In genomic region chr15:68790910-68791309, GRCh38 we compare ENCODE assay signal across 13 cellular contexts. TPM values are rescaled to one million over a fixed set of nuclear protein-coding genes. Genes with fewer than 3 reads are reported as not detected.
A peak's percentile ranks its signal among the peaks of the same experiment; 100 is the strongest.
DNase-seq lines count a peak whose midpoint lies in the region; ATAC-seq and TF ChIP-seq lines count a peak whose summit lies in the region.
"Had no signal": no experiment of that assay in that cellular context is flagged by ENCODE, and none has a peak within 500 bp of the region (broad histone marks: within the 10 kb centered on the region; RNA-seq: fewer than 3 reads in every experiment).

No MANE protein-coding gene starts in this region.

- TF ChIP-seq POLR2A in heart left ventricle (IDR thresholded peaks at IDR 0.05): no peak

- 94 to 100% (median 98%) methylated on average over 2 of the region's 2 CpGs for WGBS in heart left ventricle, 4 donors
- 100% methylated on average over 1 to 2 of the region's 2 CpGs for WGBS in mesodermal cell (ENCODE audit: insufficient coverage in 2 of 2), 2 experiments

- peak overlapping the region; percentile 91 for H3K27ac Mint-ChIP-seq in activated T-helper 17 cell treated with anti-CD3 and anti-CD28 coated beads, Interleukin-2, amount 50 U/mL, for 72 hours

- peak overlapping the region; percentile 63 for H3K4me3 Mint-ChIP-seq in activated T-helper 17 cell treated with anti-CD3 and anti-CD28 coated beads, Interleukin-2, amount 50 U/mL, for 72 hours

- peak overlapping the region in 9 of 12 donors; percentile 5 to 92 (median 65) for H3K27ac ChIP-seq in heart left ventricle
- peak overlapping the region; percentile 62 for H3K27ac ChIP-seq in mesodermal cell (ENCODE audit: low read depth, low read length, severe bottlenecking)
- H3K27ac ChIP-seq in upper lobe of right lung: peak overlapping the region; percentile 71
- H3K27ac ChIP-seq: GM23248, psoas muscle had no signal

- no peak for ATAC-seq in heart left ventricle
- ATAC-seq in Right ventricle myocardium inferior: no peak
- no peak for ATAC-seq in activated T-helper 17 cell treated with anti-CD3 and anti-CD28 coated beads, Interleukin-2, amount 50 U/mL, for 72 hours (replicated peaks)
- ATAC-seq in upper lobe of right lung: no peak
- no peak for ATAC-seq in HG03175 (IDR thresholded peaks at IDR 0.05; ENCODE audit: unreplicated experiment)
- ATAC-seq: psoas muscle had no signal

- H3K9me3 Mint-ChIP-seq in activated T-helper 17 cell treated with anti-CD3 and anti-CD28 coated beads, Interleukin-2, amount 50 U/mL, for 72 hours: no peaks in the 10 kb centered on the region

- no peaks in the 10 kb centered on the region for H3K27me3 Mint-ChIP-seq in activated T-helper 17 cell treated with anti-CD3 and anti-CD28 coated beads, Interleukin-2, amount 50 U/mL, for 72 hours

- intact Hi-C loops in heart left ventricle (cut with DNase I) (loop anchor here in 1 of 10 donors (10.0 kb wide), 1 partner anchor 86 kb away; no protein-coding TSS in a partner anchor), Right ventricle myocardium inferior (cut with DNase I) (no loop called here), upper lobe of right lung (cut with DNase I) (no loop called here)

- H3K27me3 ChIP-seq in heart left ventricle (no peaks in the 10 kb centered on the region), upper lobe of right lung (no peaks in the 10 kb centered on the region)
- H3K27me3 ChIP-seq: thyroid gland had no signal

- H3K4me1 ChIP-seq in heart left ventricle (peaks cover 30 to 93% (median 87%) of the 10 kb centered on the region in 12 donors), mesodermal cell (ENCODE audit: control insufficient read depth, insufficient read depth, low read length, poor library complexity, severe bottlenecking) (peaks cover 40% of the 10 kb centered on the region), upper lobe of right lung (peaks cover 81% of the 10 kb centered on the region)

- no peak for TF ChIP-seq CTCF in heart left ventricle (IDR thresholded peaks at IDR 0.05)
- no peak for TF ChIP-seq CTCF in upper lobe of right lung (IDR thresholded peaks at IDR 0.05)

- DNase-seq in heart left ventricle (no peak), Right ventricle myocardium inferior (ENCODE audit: missing footprints) (no peak), upper lobe of right lung (no peak), KG1 (lab: John Stamatoyannopoulos, UW) (no peak), NCI-H345 (lab: John Stamatoyannopoulos, UW) (no peak)
- DNase-seq: GM23248, islet precursor cell, NCI-H2029, psoas muscle, thyroid gland had no signal

- H3K4me3 ChIP-seq in heart left ventricle: no peak overlapping the region
- H3K4me3 ChIP-seq in mesodermal cell (ENCODE audit: extremely low read depth, insufficient read depth, low read length, poor library complexity, severe bottlenecking): no peak overlapping the region
- H3K4me3 ChIP-seq in upper lobe of right lung: no peak overlapping the region
- H3K4me3 ChIP-seq: GM23248, psoas muscle, thyroid gland had no signal

- H3K9me3 ChIP-seq in heart left ventricle: no peaks in the 10 kb centered on the region
- no peaks in the 10 kb centered on the region for H3K9me3 ChIP-seq in mesodermal cell (ENCODE audit: control insufficient read depth, low read length)
- H3K9me3 ChIP-seq in upper lobe of right lung: no peaks in the 10 kb centered on the region
- H3K9me3 ChIP-seq: psoas muscle, thyroid gland had no signal

- H3K36me3 Mint-ChIP-seq in activated T-helper 17 cell treated with anti-CD3 and anti-CD28 coated beads, Interleukin-2, amount 50 U/mL, for 72 hours (ENCODE audit: low read depth): peaks cover 38% of the 10 kb centered on the region

- H3K36me3 ChIP-seq in heart left ventricle: peaks cover 0 to 25% (median 15%) of the 10 kb centered on the region in 9 donors
- peaks cover 42% of the 10 kb centered on the region for H3K36me3 ChIP-seq in mesodermal cell (ENCODE audit: control insufficient read depth, insufficient read depth, low read length)
- H3K36me3 ChIP-seq in upper lobe of right lung: peaks cover 14% of the 10 kb centered on the region

- H3K4me1 Mint-ChIP-seq in activated T-helper 17 cell treated with anti-CD3 and anti-CD28 coated beads, Interleukin-2, amount 50 U/mL, for 72 hours: peaks cover 32% of the 10 kb centered on the region

RNA-seq across cellular contexts. Expression of gene ANP32A, which starts 29.8 kb away (rescaled TPM):
- 100 to 1,000 TPM in 8 of 9 donors, 10 to 100 TPM in 1; 55.7 to 202 (median 142) TPM for total RNA-seq in heart left ventricle
- polyA plus RNA-seq in heart left ventricle: 100 to 1,000 TPM; 134 to 195 TPM
- total RNA-seq in Right ventricle myocardium inferior: 134 TPM
- total RNA-seq in activated T-helper 17 cell treated with anti-CD3 and anti-CD28 coated beads, Interleukin-2, amount 50 U/mL, for 72 hours: 100 to 1,000 TPM; 130 to 221 TPM
- polyA plus RNA-seq in mesodermal cell (2013, experiment 1 of 2): 231 TPM
- polyA plus RNA-seq in mesodermal cell (2013, experiment 2 of 2): 244 TPM
- 114 TPM for total RNA-seq in upper lobe of right lung
